In the genomic region with DNA sequence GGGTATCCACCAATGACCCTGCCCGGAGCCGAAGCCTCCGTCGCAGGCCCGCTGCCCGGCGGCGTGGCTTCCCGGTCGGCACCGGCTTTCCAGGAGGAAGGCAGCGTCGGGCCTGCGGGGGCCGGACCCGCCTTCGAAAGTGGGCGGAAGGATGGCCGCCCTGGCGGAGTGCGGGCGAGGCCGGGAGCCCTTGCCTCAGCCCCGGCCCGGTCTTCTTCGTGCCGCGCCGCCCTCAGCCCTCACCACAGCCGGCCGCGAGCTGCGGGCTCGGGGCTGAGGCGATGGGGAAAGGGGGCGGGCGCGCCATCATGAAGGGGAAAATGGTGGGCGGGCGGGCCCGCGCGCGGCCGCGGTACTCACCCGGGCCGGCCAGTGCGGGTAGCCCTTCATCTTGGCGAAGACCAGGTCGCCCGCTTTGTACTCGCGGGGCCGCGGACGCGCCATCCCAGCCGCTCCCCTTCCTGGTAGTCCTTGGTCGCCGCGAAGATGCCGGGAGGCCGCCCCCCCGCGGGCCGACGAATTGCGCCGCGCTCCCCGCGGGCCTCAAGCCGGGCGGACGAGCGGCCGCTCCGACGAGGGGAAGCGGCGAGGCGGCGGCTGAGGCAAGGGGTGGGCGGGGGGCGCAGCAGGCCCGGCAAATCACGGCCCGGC, we compare ENCODE assay signal across 1 cellular context.
TF ChIP-seq lines count a peak whose summit lies in the region.

No MANE protein-coding gene starts in this region.

TF ChIP-seq in H1, 55 proteins besides CTCF, POLR2A, EP300 and RAD21 (continued from another document):
- peak; percentile 79; the same call in 1 of the 2 replicates for TF ChIP-seq RBBP5 (IDR thresholded peaks at IDR 0.05; ENCODE audit: borderline replicate concordance, low read depth, low read length)
